ENCODE assay signal across 1 cellular context in genomic region chr18:8911408-8912340, GRCh38.
TF ChIP-seq lines count a peak whose summit lies in the region.

No MANE protein-coding gene starts in this region.

TF ChIP-seq in K562, 482 proteins besides CTCF, POLR2A, EP300 and RAD21 (continued from another document):
- TF ChIP-seq RBM39 (optimal IDR thresholded peaks at IDR 0.05; ENCODE audit: low read depth, low read length): no peak
- no peak for TF ChIP-seq STAT6 (CRISPR knock-in tag; IDR thresholded peaks at IDR 0.05)
- no peak for TF ChIP-seq GTF3C2 (IDR thresholded peaks at IDR 0.05; ENCODE audit: borderline replicate concordance, extremely low read depth, insufficient read length)
- TF ChIP-seq ZNF589 (CRISPR knock-in tag; IDR thresholded peaks at IDR 0.05; ENCODE audit: low read depth): no peak
- no peak for TF ChIP-seq COPS2 (conservative IDR thresholded peaks at IDR 0.05)
- no peak for TF ChIP-seq RBM22 (IDR thresholded peaks at IDR 0.05; ENCODE audit: low read depth, low read length, poor library complexity, severe bottlenecking)
- no peak for TF ChIP-seq MAX (CRISPR knock-in tag; IDR thresholded peaks at IDR 0.05)
- TF ChIP-seq KAT8 (IDR thresholded peaks at IDR 0.05; ENCODE audit: low read depth): no peak
- no peak for TF ChIP-seq TARDBP (IDR thresholded peaks at IDR 0.05)
- TF ChIP-seq ZNF76 (CRISPR knock-in tag; IDR thresholded peaks at IDR 0.05; ENCODE audit: borderline replicate concordance): no peak
- TF ChIP-seq ZNF696 (CRISPR knock-in tag; conservative IDR thresholded peaks at IDR 0.05): no peak
- TF ChIP-seq ZBTB9 (CRISPR knock-in tag; IDR thresholded peaks at IDR 0.05): no peak
- no peak for TF ChIP-seq HBP1 (CRISPR knock-in tag; IDR thresholded peaks at IDR 0.05)
- TF ChIP-seq MAFG (tag; conservative IDR thresholded peaks at IDR 0.05): no peak
- TF ChIP-seq RNF2 (IDR thresholded peaks at IDR 0.05): no peak
- no peak for TF ChIP-seq PTRF (tag; IDR thresholded peaks at IDR 0.05)
- no peak for TF ChIP-seq PRDM10 (IDR thresholded peaks at IDR 0.05; ENCODE audit: partially characterized antibody)
- no peak for TF ChIP-seq CREM (IDR thresholded peaks at IDR 0.05; ENCODE audit: low read depth)
- no peak for TF ChIP-seq ZNF766 (CRISPR knock-in tag; conservative IDR thresholded peaks at IDR 0.05)
- no peak for TF ChIP-seq ZZZ3 (IDR thresholded peaks at IDR 0.05)
- TF ChIP-seq TGIF2 (CRISPR knock-in tag; IDR thresholded peaks at IDR 0.05): no peak
- TF ChIP-seq SRSF1 (IDR thresholded peaks at IDR 0.05; ENCODE audit: low read depth, low read length): no peak
- 0 out of 4 replicates have a peak, but pooled peaks of 1 of the 2 experiments have one; percentile 18 for TF ChIP-seq KDM1A (IDR thresholded peaks at IDR 0.05)
- no peak for TF ChIP-seq JUNB (CRISPR knock-in tag; conservative IDR thresholded peaks at IDR 0.05)
- no peak for TF ChIP-seq ZNF644 (tag; IDR thresholded peaks at IDR 0.05; ENCODE audit: low read depth)
- no peak for TF ChIP-seq ZBTB33 (CRISPR knock-in tag; IDR thresholded peaks at IDR 0.05)
- TF ChIP-seq RBM25 (IDR thresholded peaks at IDR 0.05; ENCODE audit: low read depth, low read length, severe bottlenecking): peak; percentile 67
TF ChIP-seq in K562: peak in this region for 5.
